Comparison of ENCODE assay signal across 25 cellular contexts in genomic region chr1:6823822-6824221, GRCh38. TPM values are rescaled to one million over a fixed set of nuclear protein-coding genes. Genes with fewer than 3 reads are reported as not detected.
DNase-seq lines count a peak whose midpoint lies in the region; ATAC-seq, FAIRE-seq and TF ChIP-seq lines count a peak whose summit lies in the region.
"Had no signal": no experiment of that assay in that cellular context is flagged by ENCODE, and none has a peak within 500 bp of the region (broad histone marks: within the 10 kb centered on the region; RNA-seq: fewer than 3 reads in every experiment).

No MANE protein-coding gene starts in this region.

- no peak overlapping the region for H3K27ac Mint-ChIP-seq in neural progenitor cell
- H3K27ac Mint-ChIP-seq: activated CD4-positive, alpha-beta T cell treated with anti-CD3 and anti-CD28 coated beads for 36 hours; T-helper 17 cell had no signal

- H3K27me3 Mint-ChIP-seq in neural progenitor cell (ENCODE audit: insufficient read depth, low read depth) = no peaks in the 10 kb centered on the region
- H3K27me3 Mint-ChIP-seq: activated CD4-positive, alpha-beta T cell treated with anti-CD3 and anti-CD28 coated beads for 36 hours; CD4-positive, alpha-beta memory T cell; stimulated activated memory B cell treated with anti-CD40 and anti-IgM and Interleukin-4, amounts not matched to agents 10 μg/mL and 1 μg/mL and 100 μg/mL, for 72 hours; T-helper 17 cell; type B pancreatic cell had no signal

- H3K9ac ChIP-seq in keratinocyte (ENCODE audit: control insufficient read depth, extremely low read depth, insufficient read depth, low read length) (no peak overlapping the region), neural progenitor cell (no peak overlapping the region)
- H3K9ac ChIP-seq: GM23248, SK-N-SH had no signal

- dilution Hi-C loops in keratinocyte (cut with MboI; ENCODE audit: extremely low pct_ligation_motif_present, low sequenced_read_pairs) = no loop called here

- H3K9me1 ChIP-seq in keratinocyte (ENCODE audit: control insufficient read depth, extremely low read depth, insufficient read depth, low read length) = no peaks in the 10 kb centered on the region

- H3K4me2 ChIP-seq in keratinocyte (ENCODE audit: control insufficient read depth, extremely low read depth, insufficient read depth, low read depth, low read length) (no peak overlapping the region), neural progenitor cell (no peak overlapping the region)
- H3K4me2 ChIP-seq: SK-N-SH had no signal

- TF ChIP-seq EP300 in transverse colon (IDR thresholded peaks at IDR 0.05; ENCODE audit: low read depth) = no peak

- DNase-seq in NCI-H82 treated with DMSO at 0.1 percent for 48 hours (lab: John Stamatoyannopoulos, UW; ENCODE audit: unreplicated experiment) = peak; percentile 64
- DNase-seq in keratinocyte (ENCODE audit: low read depth, low spot score) = no peak
- no peak for DNase-seq in neural progenitor cell (ENCODE audit: low spot score)
- no peak for DNase-seq in transverse colon
- DNase-seq in islet precursor cell = no peak
- no peak for DNase-seq in NCI-H2081 (lab: John Stamatoyannopoulos, UW)
- DNase-seq: activated CD4-positive, alpha-beta T cell treated with anti-CD3 and anti-CD28 coated beads for 36 hours; activated naive CD4-positive, alpha-beta T cell treated with Interleukin-2 at 50 U/mL for 16 hours; activated T-cell treated with anti-CD3 and anti-CD28 coated beads, Interleukin-2, amount 50 U/mL, for 1 hour; CD4-positive, alpha-beta memory T cell; cortex of kidney; gastrocnemius medialis; GM23248; hippocampal formation; NCI-H1092; NCI-H748 treated with DMSO at 0.1 percent for 48 hours; SK-N-SH; stimulated activated CD4-positive, alpha-beta T cell treated with anti-CD3 and anti-CD28 coated beads, Interleukin-4, amount 100 ng/mL, for 1 hour; T-helper 17 cell had no signal

- in situ Hi-C loops in transverse colon (cut with MboI; ENCODE audit: low pct_ligation_motif_present in 1 of 4, low pct_unique_long_range_greater_than_20kb in 1 of 4, low sequenced_read_pairs in 3 of 4) = no loop called here

- peaks cover 10% of the 10 kb centered on the region for H3K4me1 ChIP-seq in keratinocyte (ENCODE audit: control insufficient read depth, extremely low read depth, insufficient read depth, low read length)
- no peaks in the 10 kb centered on the region for H3K4me1 ChIP-seq in neural progenitor cell
- peaks cover 14 to 85% (median 41%) of the 10 kb centered on the region in 4 donors for H3K4me1 ChIP-seq in transverse colon

- H3K79me2 ChIP-seq in keratinocyte (ENCODE audit: control insufficient read depth, insufficient read depth, low read length) (peaks cover 16% of the 10 kb centered on the region), neural progenitor cell (ENCODE audit: low read depth) (peaks cover 87% of the 10 kb centered on the region)

- no peak for TF ChIP-seq CTCF in keratinocyte (optimal IDR thresholded peaks at IDR 0.05 in 1 of 3, IDR thresholded peaks at IDR 0.05 in 1 of 3, conservative IDR thresholded peaks at IDR 0.05 in 1 of 3; ENCODE audit: extremely low read depth in 1 of 3, insufficient read depth in 2 of 3, low read length in 3 of 3)
- TF ChIP-seq CTCF in neural progenitor cell (IDR thresholded peaks at IDR 0.05) = no peak
- no peak for TF ChIP-seq CTCF in transverse colon (IDR thresholded peaks at IDR 0.05)

- ATAC-seq in HG03135 (IDR thresholded peaks at IDR 0.05; ENCODE audit: unreplicated experiment) = no peak
- ATAC-seq: activated CD4-positive, alpha-beta T cell treated with anti-CD3 and anti-CD28 coated beads for 36 hours; esophagus mucosa; gastrocnemius medialis; stimulated activated memory B cell treated with anti-CD40 and anti-IgM and Interleukin-4, amounts not matched to agents 10 μg/mL and 1 μg/mL and 100 μg/mL, for 72 hours; T-helper 17 cell had no signal

- H3K36me3 ChIP-seq in keratinocyte (ENCODE audit: control insufficient read depth in 2 of 2, extremely low read depth in 1 of 2, insufficient read depth in 2 of 2, low read length in 2 of 2) (no peaks in the 10 kb centered on the region), neural progenitor cell (peaks cover 17% of the 10 kb centered on the region), transverse colon (no peaks in the 10 kb centered on the region)
- H3K36me3 ChIP-seq: gastrocnemius medialis had no signal

- H3K4me3 ChIP-seq in keratinocyte (ENCODE audit: control insufficient read depth in 2 of 3, extremely low read depth in 1 of 3, insufficient read depth in 2 of 3, low read depth in 1 of 3, low read length in 3 of 3) = no peak overlapping the region
- no peak overlapping the region for H3K4me3 ChIP-seq in neural progenitor cell
- H3K4me3 ChIP-seq in transverse colon = peak overlapping the region in 1 of 4 donors; percentile 35
- H3K4me3 ChIP-seq: gastrocnemius medialis, GM23248, lung had no signal

- no peaks in the 10 kb centered on the region for H3K9me3 Mint-ChIP-seq in neural progenitor cell
- H3K9me3 Mint-ChIP-seq: CD4-positive, alpha-beta memory T cell; stimulated activated memory B cell treated with anti-CD40 and anti-IgM and Interleukin-4, amounts not matched to agents 10 μg/mL and 1 μg/mL and 100 μg/mL, for 72 hours; type B pancreatic cell had no signal

- H3K27me3 ChIP-seq in keratinocyte (ENCODE audit: control insufficient read depth, extremely low read depth, insufficient read depth, low read length) = no peaks in the 10 kb centered on the region
- no peaks in the 10 kb centered on the region for H3K27me3 ChIP-seq in neural progenitor cell
- no peaks in the 10 kb centered on the region for H3K27me3 ChIP-seq in transverse colon
- H3K27me3 ChIP-seq: gastrocnemius medialis had no signal

- FAIRE-seq in keratinocyte (lab: Jason Lieb, UNC) = no peak
- FAIRE-seq: HTR-8/SVneo had no signal

- peaks cover 2% of the 10 kb centered on the region for H3K4me1 Mint-ChIP-seq in neural progenitor cell

- H2AFZ ChIP-seq in keratinocyte (ENCODE audit: control insufficient read depth, low read length) = no peak overlapping the region
- H2AFZ ChIP-seq in neural progenitor cell (replicated peaks) = no peak overlapping the region
- H2AFZ ChIP-seq: GM23248 had no signal

- intact Hi-C loops in transverse colon (cut with DNase I; ENCODE audit: low total_unique reads) = no loop called here

- H4K20me1 ChIP-seq in keratinocyte (ENCODE audit: control insufficient read depth, extremely low read depth, insufficient read depth, low read length) (no peaks in the 10 kb centered on the region), neural progenitor cell (ENCODE audit: low read depth) (peaks cover 62% of the 10 kb centered on the region)

- peak overlapping the region; percentile 6 for H3K27ac ChIP-seq in keratinocyte (ENCODE audit: control insufficient read depth, insufficient read depth, low read length)
- H3K27ac ChIP-seq in neural progenitor cell = peak overlapping the region; percentile 17
- peak overlapping the region; percentile 75 to 84 (median 82) for H3K27ac ChIP-seq in transverse colon
- H3K27ac ChIP-seq: GM23248 had no signal

- peaks cover 4% of the 10 kb centered on the region for H3K36me3 Mint-ChIP-seq in neural progenitor cell

- H3F3A ChIP-seq in neural progenitor cell (ENCODE audit: low read depth) = no peaks in the 10 kb centered on the region

- H3K9me3 ChIP-seq in keratinocyte (ENCODE audit: control insufficient read depth, low read depth, low read length) (no peaks in the 10 kb centered on the region), neural progenitor cell (ENCODE audit: low read depth) (no peaks in the 10 kb centered on the region), transverse colon (no peaks in the 10 kb centered on the region)
- H3K9me3 ChIP-seq: gastrocnemius medialis, SK-N-SH had no signal

- H3K4me3 Mint-ChIP-seq in neural progenitor cell = no peak overlapping the region
- H3K4me3 Mint-ChIP-seq: activated CD4-positive, alpha-beta T cell treated with anti-CD3 and anti-CD28 coated beads for 36 hours; CD4-positive, alpha-beta memory T cell; stimulated activated memory B cell treated with anti-CD40 and anti-IgM and Interleukin-4, amounts not matched to agents 10 μg/mL and 1 μg/mL and 100 μg/mL, for 72 hours; T-helper 17 cell had no signal

- TF ChIP-seq POLR2A in transverse colon (IDR thresholded peaks at IDR 0.05) = no peak

RNA-seq across cellular contexts. Expression of gene CAMTA1, which starts 38.6 kb away (rescaled TPM):
- polyA plus RNA-seq in keratinocyte = 30.5 to 54.4 TPM (median 51.4 TPM) in 3 replicates
- polyA plus RNA-seq in keratinocyte (2011; ENCODE audit: low read depth) = 25.0 TPM
- polyA plus RNA-seq in keratinocyte (2011; cell fraction: cytosol; rRNA removed) = 56.1 and 88.2 TPM in 2 replicates
- polyA plus RNA-seq in keratinocyte (2011; cell fraction: nucleus; rRNA removed) = 20.1 and 23.8 TPM in 2 replicates
- polyA plus RNA-seq in keratinocyte (2012; ENCODE audit: low replicate concordance) = 75.3 and 124 TPM in 2 replicates
- 6.7 to 24.4 TPM (median 22.7 TPM) in 3 replicates for polyA minus RNA-seq in keratinocyte
- polyA minus RNA-seq in keratinocyte (2011; cell fraction: cytosol; rRNA and poly(A)+ RNA removed) = 17.3 TPM
- 11.2 and 15.7 TPM in 2 replicates for polyA minus RNA-seq in keratinocyte (2011; cell fraction: nucleus; rRNA and poly(A)+ RNA removed)
- total RNA-seq in neural progenitor cell (ENCODE audit: low replicate concordance) = 161 and 268 TPM in 2 replicates
- 100 to 1,000 TPM in 3 of 4 donors, 10 to 100 TPM in 1; 93.8 to 268 (median 130) TPM for total RNA-seq in transverse colon

Comparison
In these comparisons a context has a peak if more than half of its experiments do, and no peak if none do; other contexts are left out.
1. H3K27ac ChIP-seq: peak in every context shown above with its lines; median percentile 82 in transverse colon; 17 in neural progenitor cell; 6 in keratinocyte.